ENCODE assay signal across 33 cellular contexts in genomic region chr20:61900376-61901293, GRCh38.
"Had no signal": no experiment of that assay in that cellular context is flagged by ENCODE, and none has a peak within 500 bp of the region (broad histone marks: within the 10 kb centered on the region; RNA-seq: fewer than 3 reads in every experiment).

No MANE protein-coding gene starts in this region.

- H3K36me3 Mint-ChIP-seq: activated CD4-positive, alpha-beta memory T cell treated with anti-CD3 and anti-CD28 coated beads for 36 hours; activated naive CD4-positive, alpha-beta T cell treated with anti-CD3 and anti-CD28 coated beads, Interleukin-2, amount 50 U/mL, for 72 hours had no signal

- H3K27ac Mint-ChIP-seq: activated B cell treated with CpG ODN at 0.5 μM for 24 hours; activated CD4-positive, alpha-beta memory T cell treated with anti-CD3 and anti-CD28 coated beads for 36 hours; activated naive CD4-positive, alpha-beta T cell treated with anti-CD3 and anti-CD28 coated beads for 36 hours; activated naive CD4-positive, alpha-beta T cell treated with anti-CD3 and anti-CD28 coated beads, Interleukin-2, amount 50 U/mL, for 72 hours; activated T-helper 1 cell treated with anti-CD3 and anti-CD28 coated beads, Interleukin-12 subunit alpha, Interleukin-12 subunit beta, Interleukin-2, Interleukin-4 antibody, amounts not matched to agents 30 ng/mL and 10 ng/mL and 1 ng/mL, durations not matched to agents 14 hours and 24 hours and 36 hours had no signal

- H3K4me1 ChIP-seq: adrenal gland, breast epithelium, Peyer's patch had no signal

- H3K27ac ChIP-seq: adrenal gland, body of pancreas, breast epithelium, Peyer's patch had no signal

- H3K36me3 ChIP-seq: adrenal gland, breast epithelium, Peyer's patch had no signal

- H3K9me3 Mint-ChIP-seq: activated B cell treated with CpG ODN at 0.5 μM for 24 hours; activated CD4-positive, alpha-beta memory T cell treated with anti-CD3 and anti-CD28 coated beads for 36 hours; activated naive CD4-positive, alpha-beta T cell treated with anti-CD3 and anti-CD28 coated beads for 36 hours; activated naive CD4-positive, alpha-beta T cell treated with anti-CD3 and anti-CD28 coated beads, Interleukin-2, amount 50 U/mL, for 72 hours; activated T-cell treated with anti-CD3 and anti-CD28 coated beads, Interleukin-2, amount 50 U/mL, for 4 hours; activated T-helper 1 cell treated with anti-CD3 and anti-CD28 coated beads, Interleukin-12 subunit alpha, Interleukin-12 subunit beta, Interleukin-2, Interleukin-4 antibody, amounts not matched to agents 30 ng/mL and 10 ng/mL and 1 ng/mL, durations not matched to agents 14 hours and 24 hours and 36 hours had no signal

- ATAC-seq: activated naive CD4-positive, alpha-beta T cell treated with anti-CD3 and anti-CD28 coated beads, Interleukin-2, amount 50 U/mL, for 72 hours; activated T-cell treated with anti-CD3 and anti-CD28 coated beads, Interleukin-2, amount 50 U/mL, for 4 hours; body of pancreas had no signal

- H3K4me1 Mint-ChIP-seq: activated B cell treated with CpG ODN at 0.5 μM for 24 hours had no signal

- H3K27me3 Mint-ChIP-seq: activated CD4-positive, alpha-beta memory T cell treated with anti-CD3 and anti-CD28 coated beads for 36 hours had no signal

- H3K27me3 ChIP-seq: adrenal gland, body of pancreas, Peyer's patch had no signal

- H3K9me3 ChIP-seq: adrenal gland, body of pancreas, breast epithelium, Peyer's patch had no signal

- DNase-seq: activated B cell treated with CpG ODN at 0.5 μM for 24 hours; activated CD4-positive, alpha-beta memory T cell treated with anti-CD3 and anti-CD28 coated beads for 36 hours; activated CD4-positive, alpha-beta T cell treated with anti-CD3 and anti-CD28 coated beads for 4 hours; activated CD4-positive, alpha-beta T cell treated with anti-CD3 and anti-CD28 coated beads, Interleukin-2, amount 50 U/mL, for 1 hour; activated CD4-positive, CD25-positive, alpha-beta regulatory T cell treated with anti-CD3 and anti-CD28 coated beads, Interleukin-2, amount 50 U/mL, for 72 hours; activated CD8-positive, alpha-beta memory T cell treated with anti-CD3 and anti-CD28 coated beads, Interleukin-2, amount 50 U/mL, for 4 hours; activated gamma-delta T cell treated with Interleukin-2 at 50 U/mL for 16 hours; activated naive CD4-positive, alpha-beta T cell treated with anti-CD3 and anti-CD28 coated beads for 36 hours; activated T-cell treated with anti-CD3 and anti-CD28 coated beads for 4 hours; activated T-cell treated with anti-CD3 and anti-CD28 coated beads, Interleukin-2, amount 50 U/mL, for 4 hours; body of pancreas; Kasumi-1; KG1; MM.1S; MV-4-11; NCI-H1092; NCI-H1436 treated with DMSO at 0.1 percent for 48 hours; NCI-H1694 treated with DMSO at 0.1 percent for 48 hours; NCI-H2029; NCI-H345; NCI-H526; NK-92 treated with Interleukin-12 subunit alpha and Interleukin-12 subunit beta, amount 100 ng/mL, for 24 hours; PC-3; Peyer's patch; RPMI8226; SW 1271; T-helper 1 cell; T-helper 2 cell; T-helper 9 cell had no signal

- H3K4me3 Mint-ChIP-seq: activated B cell treated with CpG ODN at 0.5 μM for 24 hours; activated CD4-positive, alpha-beta memory T cell treated with anti-CD3 and anti-CD28 coated beads for 36 hours; activated naive CD4-positive, alpha-beta T cell treated with anti-CD3 and anti-CD28 coated beads for 36 hours; activated T-cell treated with anti-CD3 and anti-CD28 coated beads, Interleukin-2, amount 50 U/mL, for 4 hours; activated T-helper 1 cell treated with anti-CD3 and anti-CD28 coated beads, Interleukin-12 subunit alpha, Interleukin-12 subunit beta, Interleukin-2, Interleukin-4 antibody, amounts not matched to agents 30 ng/mL and 10 ng/mL and 1 ng/mL, durations not matched to agents 14 hours and 24 hours and 36 hours had no signal

- H3K4me3 ChIP-seq: adrenal gland, body of pancreas, breast epithelium, Peyer's patch had no signal
